Comparison of ENCODE assay signal across 10 cellular contexts in genomic region chr7:46764100-46764941, GRCh38.
A peak's percentile ranks its signal among the peaks of the same experiment; 100 is the strongest.
DNase-seq lines count a peak whose midpoint lies in the region; FAIRE-seq and TF ChIP-seq lines count a peak whose summit lies in the region.
"Had no signal": no experiment of that assay in that cellular context is flagged by ENCODE, and none has a peak within 500 bp of the region (broad histone marks: within the 10 kb centered on the region; RNA-seq: fewer than 3 reads in every experiment).

No MANE protein-coding gene starts in this region.

- no peak overlapping the region for H3K9ac ChIP-seq in H9 (ENCODE audit: extremely low read depth, insufficient read length, low read length)

- H3K4me1 ChIP-seq in ACC112 (ENCODE audit: control insufficient read depth, insufficient read depth, low read length, unreplicated experiment) = peaks cover 20% of the 10 kb centered on the region
- no peaks in the 10 kb centered on the region for H3K4me1 ChIP-seq in H9 (ENCODE audit: insufficient read depth, low read length)
- H3K4me1 ChIP-seq in adrenal gland (replicated peaks in 1 of 2) = no peaks in the 10 kb centered on the region
- no peaks in the 10 kb centered on the region for H3K4me1 ChIP-seq in testis

- H3K36me3 ChIP-seq in ACC112 (ENCODE audit: insufficient read depth, low read length) (no peaks in the 10 kb centered on the region), adrenal gland (replicated peaks in 1 of 2) (no peaks in the 10 kb centered on the region), testis (ENCODE audit: low read depth, missing control alignments) (no peaks in the 10 kb centered on the region)

- no peaks in the 10 kb centered on the region for H3K4me1 Mint-ChIP-seq in H9

- peaks cover 7 to 10% (median 8%) of the 10 kb centered on the region in 3 experiments for H3K36me3 Mint-ChIP-seq in H9 (ENCODE audit: insufficient read depth in 1 of 3, low read depth in 3 of 3)

- FAIRE-seq in islet of Langerhans (lab: Jason Lieb, UNC) = peak; percentile 38

- H3K79me2 ChIP-seq in ACC112 (ENCODE audit: control insufficient read depth, insufficient read depth, low read length, unreplicated experiment) (no peaks in the 10 kb centered on the region), H9 (ENCODE audit: insufficient read depth, low read length) (no peaks in the 10 kb centered on the region)

- no peak overlapping the region for H4K91ac ChIP-seq in H9 (ENCODE audit: insufficient read length, low read depth, low read length)

- no peaks in the 10 kb centered on the region for H4K20me1 ChIP-seq in H9 (ENCODE audit: control insufficient read depth, insufficient read depth, insufficient read length)

- no peak overlapping the region for H2AK5ac ChIP-seq in H9 (ENCODE audit: insufficient read length, low read length)

- H3K4me3 Mint-ChIP-seq in H9 = no peak overlapping the region
- H3K4me3 Mint-ChIP-seq: effector memory CD8-positive, alpha-beta T cell had no signal

- H3K9me3 Mint-ChIP-seq in H9 = peaks cover 12 to 14% of the 10 kb centered on the region in 2 experiments

- peaks cover 6% of the 10 kb centered on the region for H3K9me3 ChIP-seq in H9 (ENCODE audit: control insufficient read depth, low read depth, low read length)
- no peaks in the 10 kb centered on the region for H3K9me3 ChIP-seq in adrenal gland (replicated peaks in 1 of 3)
- no peaks in the 10 kb centered on the region for H3K9me3 ChIP-seq in testis

- H2BK120ac ChIP-seq in H9 (ENCODE audit: low read depth, low read length, poor library complexity, severe bottlenecking) = no peak overlapping the region

- H2AFZ ChIP-seq in ACC112 (ENCODE audit: low read length, unreplicated experiment) (no peak overlapping the region), H9 (ENCODE audit: low read length) (no peak overlapping the region)

- POLR2A ChIA-PET in HEK293T (lab: Yijun Ruan, JAX) = no interaction called here

- H3K4me3 ChIP-seq in ACC112 (ENCODE audit: low read depth, low read length) (no peak overlapping the region), adrenal gland (no peak overlapping the region), testis (no peak overlapping the region)

- H2BK15ac ChIP-seq in H9 (ENCODE audit: low read depth, low read length) = 0 out of 2 replicates have a peak overlapping the region, but pooled peaks have one; percentile 40

- H3K27me3 ChIP-seq in ACC112 (ENCODE audit: insufficient read depth, low read length) (no peaks in the 10 kb centered on the region), H9 (ENCODE audit: insufficient read depth, low read length) (no peaks in the 10 kb centered on the region), adrenal gland (no peaks in the 10 kb centered on the region), testis (no peaks in the 10 kb centered on the region)

- no peak overlapping the region for H3K4me2 ChIP-seq in H9 (ENCODE audit: insufficient read depth, insufficient read length, low read length)

- H2BK12ac ChIP-seq in H9 (ENCODE audit: insufficient read length, low read depth, low read length) = no peak overlapping the region

- no peak overlapping the region for H3K18ac ChIP-seq in H9 (ENCODE audit: insufficient read length, low read depth, low read length)

- no peak overlapping the region for H4K5ac ChIP-seq in H9 (ENCODE audit: insufficient read length, low read depth, low read length)

- in situ Hi-C loops in GM13977 (cut with MboI; ENCODE audit: low pct_unique_long_range_greater_than_20kb, low sequenced_read_pairs, unreplicated experiment) = no loop called here

- H3T11ph ChIP-seq in H9 (ENCODE audit: low read length) = no peak overlapping the region

- TF ChIP-seq POLR2A in adrenal gland (IDR thresholded peaks at IDR 0.05) (no peak), testis (IDR thresholded peaks at IDR 0.05) (no peak)

- no peak overlapping the region for H2BK20ac ChIP-seq in H9 (ENCODE audit: low read depth, low read length, poor library complexity, severe bottlenecking)

- H3K27me3 Mint-ChIP-seq in H9 (ENCODE audit: low read depth) = peaks cover 1% of the 10 kb centered on the region; the same call in 1 of the 2 replicates
- H3K27me3 Mint-ChIP-seq: effector memory CD8-positive, alpha-beta T cell had no signal

- H3K27ac ChIP-seq in ACC112 (ENCODE audit: low read depth, low read length) = peak overlapping the region; percentile 58
- H3K27ac ChIP-seq in H9 (ENCODE audit: insufficient read length, low read depth, low read length) = no peak overlapping the region
- H3K27ac ChIP-seq in adrenal gland = no peak overlapping the region
- no peak overlapping the region for H3K27ac ChIP-seq in testis
- H3K27ac ChIP-seq: HL-60 had no signal

- CTCF ChIA-PET in HEK293T (lab: Yijun Ruan, JAX) = no interaction called here

- H2BK5ac ChIP-seq in H9 (ENCODE audit: insufficient read length, low read length) = no peak overlapping the region

- TF ChIP-seq CTCF in H9 (conservative IDR thresholded peaks at IDR 0.05) (no peak), adrenal gland (IDR thresholded peaks at IDR 0.05) (no peak), GM13977 (IDR thresholded peaks at IDR 0.05; ENCODE audit: extremely low read depth, insufficient read depth, missing control alignments) (no peak), testis (IDR thresholded peaks at IDR 0.05) (no peak)

- no peak overlapping the region for H3K56ac ChIP-seq in H9 (ENCODE audit: insufficient read length, low read depth, low read length)

- H3K23ac ChIP-seq in H9 (ENCODE audit: insufficient read length, low read depth, low read length) = no peak overlapping the region

- no peak overlapping the region for H3K4ac ChIP-seq in H9 (ENCODE audit: low read depth, low read length)

- H4K8ac ChIP-seq in H9 (replicated peaks; ENCODE audit: insufficient read length, low read depth, low read length) = no peak overlapping the region

- no peak overlapping the region for H3K14ac ChIP-seq in H9 (ENCODE audit: insufficient read depth, low read length)

- H3K27ac Mint-ChIP-seq in H9 = peak overlapping the region in 1 of 3 experiments; percentile 48; a peak in 2 of 7 replicates
- H3K27ac Mint-ChIP-seq: effector memory CD8-positive, alpha-beta T cell had no signal

- no peaks in the 10 kb centered on the region for H3K79me1 ChIP-seq in H9 (ENCODE audit: insufficient read depth, low read depth, low read length, poor library complexity, severe bottlenecking)

- H3K23me2 ChIP-seq in H9 (ENCODE audit: insufficient read length, low read depth, low read length, poor library complexity, severe bottlenecking) = no peaks in the 10 kb centered on the region

- intact Hi-C loops in adrenal gland (cut with DNase I) (loop anchor here in 1 of 2 donors (10.0 kb wide), 1 partner anchor 320 kb away; no protein-coding TSS in a partner anchor), testis (cut with DNase I; ENCODE audit: low total_unique reads) (no loop called here)

- DNase-seq in H9 (no peak), adrenal gland (peak; percentile 84 to 90 (median 87)), DMS114 treated with DMSO at 0.1 percent for 48 hours (lab: John Stamatoyannopoulos, UW; ENCODE audit: unreplicated experiment) (no peak), HEK293T (ENCODE audit: extremely low spot score) (no peak), GM13977 (ENCODE audit: low spot score) (no peak), testis (no peak)
- DNase-seq: effector memory CD8-positive, alpha-beta T cell had no signal

- no CpG with 5 or more reads among the region's 4 CpGs for WGBS in H9 (ENCODE audit: extremely low coverage, insufficient read length, low lambda C conversion rate)
- WGBS in adrenal gland, 4 donors = 81 to 90% (median 84%) methylated on average over 3 to 4 of the region's 4 CpGs
- 89% methylated on average over 4 of the region's 4 CpGs for WGBS in testis, 2 donors

TF ChIP-seq in HEK293T, 16 proteins besides CTCF, POLR2A, EP300 and RAD21:
- TF ChIP-seq HDGF (IDR thresholded peaks at IDR 0.05; ENCODE audit: borderline replicate concordance) = no peak
- no peak for TF ChIP-seq FOXK2 (IDR thresholded peaks at IDR 0.05)
- TF ChIP-seq L3MBTL2 (conservative IDR thresholded peaks at IDR 0.05) = no peak
- TF ChIP-seq BHLHE40 (IDR thresholded peaks at IDR 0.05; ENCODE audit: borderline replicate concordance) = no peak
- no peak for TF ChIP-seq ZNF384 (IDR thresholded peaks at IDR 0.05)
- no peak for TF ChIP-seq SUZ12 (IDR thresholded peaks at IDR 0.05)
- no peak for TF ChIP-seq FOXA1 (IDR thresholded peaks at IDR 0.05)
- no peak for TF ChIP-seq PKNOX1 (IDR thresholded peaks at IDR 0.05)
- no peak for TF ChIP-seq LEF1 (IDR thresholded peaks at IDR 0.05; ENCODE audit: borderline replicate concordance)
- no peak for TF ChIP-seq SP1 (IDR thresholded peaks at IDR 0.05)
- no peak for TF ChIP-seq TARDBP (IDR thresholded peaks at IDR 0.05)
- TF ChIP-seq ARNT (IDR thresholded peaks at IDR 0.05) = no peak
- no peak for TF ChIP-seq ELF4 (IDR thresholded peaks at IDR 0.05)
- TF ChIP-seq FOXM1 (IDR thresholded peaks at IDR 0.05; ENCODE audit: borderline replicate concordance) = no peak
- TF ChIP-seq NFRKB (IDR thresholded peaks at IDR 0.05) = no peak

Comparison
In these comparisons a context has a peak if more than half of its experiments do, and no peak if none do; other contexts are left out.
1. DNase-seq: peak in adrenal gland (7 of 7); none in H9 (single experiment), DMS114 treated with DMSO at 0.1 percent for 48 hours (single experiment), HEK293T (single experiment), GM13977 (single experiment) and testis (single experiment).